ENCODE assay signal across 2 cellular contexts in the genomic region with DNA sequence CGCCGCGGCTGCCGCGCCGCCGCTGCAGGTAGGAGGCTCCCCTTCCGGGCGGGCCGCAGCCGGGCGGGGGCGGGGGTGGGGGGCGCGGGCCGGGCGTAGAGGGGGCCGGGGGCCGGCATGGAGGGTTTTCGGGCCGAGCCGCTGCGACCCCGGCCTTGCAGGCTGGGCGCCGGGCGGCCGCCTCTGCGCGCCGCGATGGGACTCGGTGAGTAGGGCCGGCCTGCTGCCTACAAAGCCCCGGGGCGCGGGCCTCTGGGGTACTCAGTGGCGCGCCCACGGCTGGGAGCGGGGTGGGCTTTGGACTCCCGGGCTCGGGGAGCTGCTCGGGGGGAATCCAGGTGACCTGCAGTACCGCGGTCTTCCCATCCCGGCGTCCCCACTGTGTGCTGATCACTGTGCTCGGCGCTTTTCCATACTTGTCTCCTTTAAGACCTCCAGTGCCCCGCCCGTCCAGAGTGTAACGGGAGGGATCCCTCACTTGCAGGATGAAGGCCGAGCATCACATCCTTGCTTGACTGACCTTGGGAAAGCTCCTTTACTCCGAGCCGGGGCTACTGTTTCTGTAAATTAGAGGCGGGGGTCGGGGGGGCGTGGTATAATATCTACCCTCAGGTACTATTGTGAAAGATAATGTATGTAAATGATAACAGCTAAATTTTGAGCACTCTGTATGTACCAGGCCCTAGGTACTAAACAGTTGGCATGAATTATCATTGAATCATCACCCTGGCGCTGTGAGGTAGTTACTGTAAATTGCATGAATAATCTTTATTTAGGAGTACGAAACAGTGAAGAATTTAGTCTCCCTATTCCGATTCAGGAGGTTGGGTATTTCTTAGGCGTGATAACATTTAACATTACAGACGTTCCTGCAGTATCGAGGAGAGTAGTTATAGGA.
A peak's percentile ranks its signal among the peaks of the same experiment; 100 is the strongest.
TF ChIP-seq lines count a peak whose summit lies in the region.

No MANE protein-coding gene starts in this region.

TF ChIP-seq in HEK293, 187 proteins besides CTCF, POLR2A, EP300 and RAD21 (continues in another document):
- TF ChIP-seq ZNF600 (tag by site-specific recombination; IDR thresholded peaks at IDR 0.05) (0 out of 2 replicates have a peak, but pooled peaks have one; percentile 39), SETDB1 (IDR thresholded peaks at IDR 0.05; ENCODE audit: insufficient read length, low read length) (no peak), GLIS2 (tag by site-specific recombination; IDR thresholded peaks at IDR 0.05) (no peak), ZNF214 (tag by site-specific recombination; IDR thresholded peaks at IDR 0.05; ENCODE audit: borderline replicate concordance) (no peak)
- TF ChIP-seq, protein P1, sequence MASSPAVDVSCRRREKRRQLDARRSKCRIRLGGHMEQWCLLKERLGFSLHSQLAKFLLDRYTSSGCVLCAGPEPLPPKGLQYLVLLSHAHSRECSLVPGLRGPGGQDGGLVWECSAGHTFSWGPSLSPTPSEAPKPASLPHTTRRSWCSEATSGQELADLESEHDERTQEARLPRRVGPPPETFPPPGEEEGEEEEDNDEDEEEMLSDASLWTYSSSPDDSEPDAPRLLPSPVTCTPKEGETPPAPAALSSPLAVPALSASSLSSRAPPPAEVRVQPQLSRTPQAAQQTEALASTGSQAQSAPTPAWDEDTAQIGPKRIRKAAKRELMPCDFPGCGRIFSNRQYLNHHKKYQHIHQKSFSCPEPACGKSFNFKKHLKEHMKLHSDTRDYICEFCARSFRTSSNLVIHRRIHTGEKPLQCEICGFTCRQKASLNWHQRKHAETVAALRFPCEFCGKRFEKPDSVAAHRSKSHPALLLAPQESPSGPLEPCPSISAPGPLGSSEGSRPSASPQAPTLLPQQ (tag by site-specific recombination; IDR thresholded peaks at IDR 0.05) = peak; percentile 39; the same call in 1 of the 2 replicates
- TF ChIP-seq, protein P2, sequence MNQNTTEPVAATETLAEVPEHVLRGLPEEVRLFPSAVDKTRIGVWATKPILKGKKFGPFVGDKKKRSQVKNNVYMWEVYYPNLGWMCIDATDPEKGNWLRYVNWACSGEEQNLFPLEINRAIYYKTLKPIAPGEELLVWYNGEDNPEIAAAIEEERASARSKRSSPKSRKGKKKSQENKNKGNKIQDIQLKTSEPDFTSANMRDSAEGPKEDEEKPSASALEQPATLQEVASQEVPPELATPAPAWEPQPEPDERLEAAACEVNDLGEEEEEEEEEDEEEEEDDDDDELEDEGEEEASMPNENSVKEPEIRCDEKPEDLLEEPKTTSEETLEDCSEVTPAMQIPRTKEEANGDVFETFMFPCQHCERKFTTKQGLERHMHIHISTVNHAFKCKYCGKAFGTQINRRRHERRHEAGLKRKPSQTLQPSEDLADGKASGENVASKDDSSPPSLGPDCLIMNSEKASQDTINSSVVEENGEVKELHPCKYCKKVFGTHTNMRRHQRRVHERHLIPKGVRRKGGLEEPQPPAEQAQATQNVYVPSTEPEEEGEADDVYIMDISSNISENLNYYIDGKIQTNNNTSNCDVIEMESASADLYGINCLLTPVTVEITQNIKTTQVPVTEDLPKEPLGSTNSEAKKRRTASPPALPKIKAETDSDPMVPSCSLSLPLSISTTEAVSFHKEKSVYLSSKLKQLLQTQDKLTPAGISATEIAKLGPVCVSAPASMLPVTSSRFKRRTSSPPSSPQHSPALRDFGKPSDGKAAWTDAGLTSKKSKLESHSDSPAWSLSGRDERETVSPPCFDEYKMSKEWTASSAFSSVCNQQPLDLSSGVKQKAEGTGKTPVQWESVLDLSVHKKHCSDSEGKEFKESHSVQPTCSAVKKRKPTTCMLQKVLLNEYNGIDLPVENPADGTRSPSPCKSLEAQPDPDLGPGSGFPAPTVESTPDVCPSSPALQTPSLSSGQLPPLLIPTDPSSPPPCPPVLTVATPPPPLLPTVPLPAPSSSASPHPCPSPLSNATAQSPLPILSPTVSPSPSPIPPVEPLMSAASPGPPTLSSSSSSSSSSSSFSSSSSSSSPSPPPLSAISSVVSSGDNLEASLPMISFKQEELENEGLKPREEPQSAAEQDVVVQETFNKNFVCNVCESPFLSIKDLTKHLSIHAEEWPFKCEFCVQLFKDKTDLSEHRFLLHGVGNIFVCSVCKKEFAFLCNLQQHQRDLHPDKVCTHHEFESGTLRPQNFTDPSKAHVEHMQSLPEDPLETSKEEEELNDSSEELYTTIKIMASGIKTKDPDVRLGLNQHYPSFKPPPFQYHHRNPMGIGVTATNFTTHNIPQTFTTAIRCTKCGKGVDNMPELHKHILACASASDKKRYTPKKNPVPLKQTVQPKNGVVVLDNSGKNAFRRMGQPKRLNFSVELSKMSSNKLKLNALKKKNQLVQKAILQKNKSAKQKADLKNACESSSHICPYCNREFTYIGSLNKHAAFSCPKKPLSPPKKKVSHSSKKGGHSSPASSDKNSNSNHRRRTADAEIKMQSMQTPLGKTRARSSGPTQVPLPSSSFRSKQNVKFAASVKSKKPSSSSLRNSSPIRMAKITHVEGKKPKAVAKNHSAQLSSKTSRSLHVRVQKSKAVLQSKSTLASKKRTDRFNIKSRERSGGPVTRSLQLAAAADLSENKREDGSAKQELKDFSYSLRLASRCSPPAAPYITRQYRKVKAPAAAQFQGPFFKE (tag by site-specific recombination; IDR thresholded peaks at IDR 0.05; ENCODE audit: borderline replicate concordance) = no peak
- TF ChIP-seq, protein P3, sequence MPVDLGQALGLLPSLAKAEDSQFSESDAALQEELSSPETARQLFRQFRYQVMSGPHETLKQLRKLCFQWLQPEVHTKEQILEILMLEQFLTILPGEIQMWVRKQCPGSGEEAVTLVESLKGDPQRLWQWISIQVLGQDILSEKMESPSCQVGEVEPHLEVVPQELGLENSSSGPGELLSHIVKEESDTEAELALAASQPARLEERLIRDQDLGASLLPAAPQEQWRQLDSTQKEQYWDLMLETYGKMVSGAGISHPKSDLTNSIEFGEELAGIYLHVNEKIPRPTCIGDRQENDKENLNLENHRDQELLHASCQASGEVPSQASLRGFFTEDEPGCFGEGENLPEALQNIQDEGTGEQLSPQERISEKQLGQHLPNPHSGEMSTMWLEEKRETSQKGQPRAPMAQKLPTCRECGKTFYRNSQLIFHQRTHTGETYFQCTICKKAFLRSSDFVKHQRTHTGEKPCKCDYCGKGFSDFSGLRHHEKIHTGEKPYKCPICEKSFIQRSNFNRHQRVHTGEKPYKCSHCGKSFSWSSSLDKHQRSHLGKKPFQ (tag by site-specific recombination; IDR thresholded peaks at IDR 0.05) = no peak
- TF ChIP-seq, protein P4, sequence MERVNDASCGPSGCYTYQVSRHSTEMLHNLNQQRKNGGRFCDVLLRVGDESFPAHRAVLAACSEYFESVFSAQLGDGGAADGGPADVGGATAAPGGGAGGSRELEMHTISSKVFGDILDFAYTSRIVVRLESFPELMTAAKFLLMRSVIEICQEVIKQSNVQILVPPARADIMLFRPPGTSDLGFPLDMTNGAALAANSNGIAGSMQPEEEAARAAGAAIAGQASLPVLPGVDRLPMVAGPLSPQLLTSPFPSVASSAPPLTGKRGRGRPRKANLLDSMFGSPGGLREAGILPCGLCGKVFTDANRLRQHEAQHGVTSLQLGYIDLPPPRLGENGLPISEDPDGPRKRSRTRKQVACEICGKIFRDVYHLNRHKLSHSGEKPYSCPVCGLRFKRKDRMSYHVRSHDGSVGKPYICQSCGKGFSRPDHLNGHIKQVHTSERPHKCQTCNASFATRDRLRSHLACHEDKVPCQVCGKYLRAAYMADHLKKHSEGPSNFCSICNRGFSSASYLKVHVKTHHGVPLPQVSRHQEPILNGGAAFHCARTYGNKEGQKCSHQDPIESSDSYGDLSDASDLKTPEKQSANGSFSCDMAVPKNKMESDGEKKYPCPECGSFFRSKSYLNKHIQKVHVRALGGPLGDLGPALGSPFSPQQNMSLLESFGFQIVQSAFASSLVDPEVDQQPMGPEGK (tag by site-specific recombination; IDR thresholded peaks at IDR 0.05) = peak; percentile 26; the same call in 1 of the 2 replicates

TF ChIP-seq in H1, 55 proteins besides CTCF, POLR2A, EP300 and RAD21:
- TF ChIP-seq, protein P5, sequence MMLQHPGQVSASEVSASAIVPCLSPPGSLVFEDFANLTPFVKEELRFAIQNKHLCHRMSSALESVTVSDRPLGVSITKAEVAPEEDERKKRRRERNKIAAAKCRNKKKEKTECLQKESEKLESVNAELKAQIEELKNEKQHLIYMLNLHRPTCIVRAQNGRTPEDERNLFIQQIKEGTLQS (IDR thresholded peaks at IDR 0.05; ENCODE audit: insufficient read depth, low read depth, low read length) = no peak
- TF ChIP-seq TAF1 (IDR thresholded peaks at IDR 0.05; ENCODE audit: low read depth, low read length) (peak; percentile 55; the same call in 1 of the 2 replicates), CREB1 (IDR thresholded peaks at IDR 0.05) (no peak), KDM1A (IDR thresholded peaks at IDR 0.05; ENCODE audit: borderline replicate concordance, low read length) (peak; percentile 49; the same call in 1 of the 2 replicates), NRF1 (IDR thresholded peaks at IDR 0.05; ENCODE audit: low read depth, low read length) (no peak), GTF2F1 (IDR thresholded peaks at IDR 0.05; ENCODE audit: borderline replicate concordance, low read depth, low read length) (no peak), BACH1 (IDR thresholded peaks at IDR 0.05; ENCODE audit: low read length) (no peak; the same call in 1 of the 2 replicates), KDM4A (IDR thresholded peaks at IDR 0.05; ENCODE audit: low read depth, low read length, severe bottlenecking) (no peak), CHD1 (IDR thresholded peaks at IDR 0.05; ENCODE audit: low read depth, low read length) (no peak), TEAD4 (IDR thresholded peaks at IDR 0.05; ENCODE audit: low read depth, low read length) (no peak), TBP (IDR thresholded peaks at IDR 0.05; ENCODE audit: low read depth, low read length) (peak; percentile 23; the same call in 1 of the 2 replicates), SRF (IDR thresholded peaks at IDR 0.05; ENCODE audit: low read depth, low read length) (no peak), NANOG (IDR thresholded peaks at IDR 0.05; ENCODE audit: insufficient read depth, low read depth, low read length, poor library complexity, severe bottlenecking) (no peak), PHF8 (conservative IDR thresholded peaks at IDR 0.05; ENCODE audit: low read depth, low read length) (peak; percentile 74), SIX5 (IDR thresholded peaks at IDR 0.05; ENCODE audit: low read depth, low read length) (no peak), SP1 (IDR thresholded peaks at IDR 0.05; ENCODE audit: low read depth, low read length) (no peak), RFX5 (IDR thresholded peaks at IDR 0.05; ENCODE audit: borderline replicate concordance, low read depth, low read length) (no peak), GABPA (IDR thresholded peaks at IDR 0.05; ENCODE audit: borderline replicate concordance, insufficient read depth, low read length) (no peak), RBBP5 (IDR thresholded peaks at IDR 0.05; ENCODE audit: borderline replicate concordance, low read depth, low read length) (peak; percentile 18; the same call in 1 of the 2 replicates), POLR2AphosphoS5 (IDR thresholded peaks at IDR 0.05; ENCODE audit: low read depth, low read length) (peak; percentile 63)
- TF ChIP-seq, protein P6, sequence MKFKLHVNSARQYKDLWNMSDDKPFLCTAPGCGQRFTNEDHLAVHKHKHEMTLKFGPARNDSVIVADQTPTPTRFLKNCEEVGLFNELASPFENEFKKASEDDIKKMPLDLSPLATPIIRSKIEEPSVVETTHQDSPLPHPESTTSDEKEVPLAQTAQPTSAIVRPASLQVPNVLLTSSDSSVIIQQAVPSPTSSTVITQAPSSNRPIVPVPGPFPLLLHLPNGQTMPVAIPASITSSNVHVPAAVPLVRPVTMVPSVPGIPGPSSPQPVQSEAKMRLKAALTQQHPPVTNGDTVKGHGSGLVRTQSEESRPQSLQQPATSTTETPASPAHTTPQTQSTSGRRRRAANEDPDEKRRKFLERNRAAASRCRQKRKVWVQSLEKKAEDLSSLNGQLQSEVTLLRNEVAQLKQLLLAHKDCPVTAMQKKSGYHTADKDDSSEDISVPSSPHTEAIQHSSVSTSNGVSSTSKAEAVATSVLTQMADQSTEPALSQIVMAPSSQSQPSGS (IDR thresholded peaks at IDR 0.05; ENCODE audit: low read length) = no peak
- TF ChIP-seq, protein P7, sequence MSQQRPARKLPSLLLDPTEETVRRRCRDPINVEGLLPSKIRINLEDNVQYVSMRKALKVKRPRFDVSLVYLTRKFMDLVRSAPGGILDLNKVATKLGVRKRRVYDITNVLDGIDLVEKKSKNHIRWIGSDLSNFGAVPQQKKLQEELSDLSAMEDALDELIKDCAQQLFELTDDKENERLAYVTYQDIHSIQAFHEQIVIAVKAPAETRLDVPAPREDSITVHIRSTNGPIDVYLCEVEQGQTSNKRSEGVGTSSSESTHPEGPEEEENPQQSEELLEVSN (IDR thresholded peaks at IDR 0.05) = no peak
TF ChIP-seq in H1: peak in this region for 6.
